In genomic region chr5:126053630-126054029, GRCh38 we compare ENCODE assay signal across 23 cellular contexts.
"Had no signal": no experiment of that assay in that cellular context is flagged by ENCODE, and none has a peak within 500 bp of the region (broad histone marks: within the 10 kb centered on the region; RNA-seq: fewer than 3 reads in every experiment).

No MANE protein-coding gene starts in this region.

- H3K36me3 ChIP-seq: colonic mucosa, heart right ventricle, pancreas, suprapubic skin, transverse colon, vagina had no signal

- H3K4me2 ChIP-seq: smooth muscle cell had no signal

- H3K9me3 ChIP-seq: colonic mucosa, mucosa of descending colon, pancreas, suprapubic skin, vagina had no signal

- H3K27ac ChIP-seq: colonic mucosa, pancreas, suprapubic skin, transverse colon, vagina had no signal

- H3K4me1 ChIP-seq: colonic mucosa, suprapubic skin, transverse colon had no signal

- H3K4me3 ChIP-seq: colonic mucosa, heart right ventricle, mucosa of descending colon, pancreas, smooth muscle cell, suprapubic skin, transverse colon, vagina had no signal

- ATAC-seq: activated CD8-positive, alpha-beta T cell treated with anti-CD3 and anti-CD28 coated beads, Interleukin-2, amount 10 ng/mL, durations not matched to agents 7 days and 5 days; mucosa of descending colon; sciatic nerve; stimulated activated naive CD8-positive, alpha-beta T cell treated with anti-CD3 and anti-CD28 coated beads, Interleukin-15, amount 100 ng/mL, for 72 hours had no signal

- DNase-seq: activated CD4-positive, alpha-beta T cell treated with anti-CD3 and anti-CD28 coated beads, Interleukin-2, amount 10 ng/mL, durations not matched to agents 24 days and 14 days; activated CD4-positive, CD25-positive, alpha-beta regulatory T cell; activated CD8-positive, alpha-beta T cell treated with anti-CD3 and anti-CD28 coated beads, Interleukin-2, amount 10 ng/mL, durations not matched to agents 7 days and 5 days; activated naive CD4-positive, alpha-beta T cell treated with anti-CD3 and anti-CD28 coated beads for 36 hours; activated T-cell treated with anti-CD3 and anti-CD28 coated beads, Interleukin-2, amount 50 U/mL, for 24 hours; central memory CD4-positive, alpha-beta T cell; colonic mucosa; erythroblast; heart right ventricle; immature natural killer cell; kidney glomerular epithelial cell; mesenchymal stem cell; mucosa of descending colon; naive B cell; pancreas; stimulated activated CD4-positive, alpha-beta T cell treated with anti-CD3 and anti-CD28 coated beads, Interleukin-4, amount 100 ng/mL, for 1 hour; stimulated activated naive CD8-positive, alpha-beta T cell treated with anti-CD3 and anti-CD28 coated beads, Interleukin-15, amount 100 ng/mL, for 72 hours; T-helper 9 cell; transverse colon had no signal

- H3K27me3 ChIP-seq: colonic mucosa, heart right ventricle, pancreas, suprapubic skin, transverse colon, vagina had no signal
